In genomic region chr21:42616366-42617340, GRCh38 we compare ENCODE assay signal across 12 cellular contexts. TPM values are rescaled to one million over a fixed set of nuclear protein-coding genes. Genes with fewer than 3 reads are reported as not detected.
DNase-seq lines count a peak whose midpoint lies in the region; ATAC-seq, FAIRE-seq and TF ChIP-seq lines count a peak whose summit lies in the region.
"Had no signal": no experiment of that assay in that cellular context is flagged by ENCODE, and none has a peak within 500 bp of the region (broad histone marks: within the 10 kb centered on the region; RNA-seq: fewer than 3 reads in every experiment).

No MANE protein-coding gene starts in this region.

- CTCF ChIA-PET in WTC11 (lab: Charles Lee), result interaction anchor here (0.9 to 1.4 kb wide), 2 partner anchors 16 to 23 kb away, joined by 3 to 12 read pairs; no protein-coding TSS in a partner anchor

- H3K27me3 Mint-ChIP-seq in WTC11 (ENCODE audit: low read depth), result peaks cover 17% of the 10 kb centered on the region

- H2AFZ ChIP-seq in keratinocyte (ENCODE audit: control insufficient read depth, low read length), result no peak overlapping the region

- no peaks in the 10 kb centered on the region for H4K20me1 ChIP-seq in keratinocyte (ENCODE audit: control insufficient read depth, extremely low read depth, insufficient read depth, low read length)

- H3K9me3 ChIP-seq in keratinocyte (ENCODE audit: control insufficient read depth, low read depth, low read length), result no peaks in the 10 kb centered on the region
- H3K9me3 ChIP-seq: SJCRH30 had no signal

- H3K9me3 Mint-ChIP-seq in WTC11, result peaks cover 7% of the 10 kb centered on the region

- peaks cover 37% of the 10 kb centered on the region for H3K27me3 ChIP-seq in keratinocyte (ENCODE audit: control insufficient read depth, extremely low read depth, insufficient read depth, low read length)

- TF ChIP-seq CTCF in WTC11 (IDR thresholded peaks at IDR 0.05) (no peak), keratinocyte (optimal IDR thresholded peaks at IDR 0.05 in 1 of 3, IDR thresholded peaks at IDR 0.05 in 1 of 3, conservative IDR thresholded peaks at IDR 0.05 in 1 of 3; ENCODE audit: extremely low read depth in 1 of 3, insufficient read depth in 2 of 3, low read length in 3 of 3) (no peak)

- DNase-seq in activated T-cell treated with anti-CD3 and anti-CD28 coated beads for 24 hours (ENCODE audit: low read depth), result peak; percentile 21
- no peak for DNase-seq in activated T-cell treated with anti-CD3 and anti-CD28 coated beads, Interleukin-2, amount 50 U/mL, for 1 hour
- no peak for DNase-seq in WTC11 (ENCODE audit: low spot score)
- DNase-seq in keratinocyte (ENCODE audit: low read depth, low spot score), result no peak
- peak; percentile 4 for DNase-seq in stimulated activated naive CD4-positive, alpha-beta T cell treated with Interleukin-2 at 50 U/mL for 16 hours (lab: John Stamatoyannopoulos, UW)
- DNase-seq in foreskin melanocyte, result no peak
- DNase-seq in activated gamma-delta T cell (lab: John Stamatoyannopoulos, UW), result no peak
- DNase-seq in OCI-M2 (lab: John Stamatoyannopoulos, UW; ENCODE audit: unreplicated experiment), result no peak
- DNase-seq: NCI-H1417 treated with DMSO at 0.1 percent for 48 hours, NCI-H82, SJCRH30 had no signal

- POLR2A ChIA-PET in WTC11 (lab: Charles Lee), result no interaction called here

- no peak for ATAC-seq in WTC11
- ATAC-seq: activated naive CD4-positive, alpha-beta T cell treated with anti-CD3 and anti-CD28 coated beads, Interleukin-2, amount 50 U/mL, for 72 hours had no signal

- no peak overlapping the region for H3K9ac ChIP-seq in keratinocyte (ENCODE audit: control insufficient read depth, extremely low read depth, insufficient read depth, low read length)

- H3K9me1 ChIP-seq in keratinocyte (ENCODE audit: control insufficient read depth, extremely low read depth, insufficient read depth, low read length), result no peaks in the 10 kb centered on the region

- H3K79me2 ChIP-seq in keratinocyte (ENCODE audit: control insufficient read depth, insufficient read depth, low read length), result no peaks in the 10 kb centered on the region

- H3K36me3 ChIP-seq in keratinocyte (ENCODE audit: control insufficient read depth in 2 of 2, extremely low read depth in 1 of 2, insufficient read depth in 2 of 2, low read length in 2 of 2), result no peaks in the 10 kb centered on the region
- H3K36me3 ChIP-seq: SJCRH30 had no signal

- FAIRE-seq in keratinocyte (lab: Jason Lieb, UNC), result no peak

- peaks cover 9% of the 10 kb centered on the region; the same call in 1 of the 2 replicates for H3K4me1 Mint-ChIP-seq in WTC11

- H3K4me1 ChIP-seq in keratinocyte (ENCODE audit: control insufficient read depth, extremely low read depth, insufficient read depth, low read length), result peaks cover 14% of the 10 kb centered on the region
- H3K4me1 ChIP-seq: SJCRH30 had no signal

- H3K4me2 ChIP-seq in keratinocyte (ENCODE audit: control insufficient read depth, extremely low read depth, insufficient read depth, low read depth, low read length), result peak overlapping the region; percentile 56

- dilution Hi-C loops in keratinocyte (cut with MboI; ENCODE audit: extremely low pct_ligation_motif_present, low sequenced_read_pairs), result no loop called here

- no peak overlapping the region for H3K4me3 Mint-ChIP-seq in WTC11

- H3K4me3 ChIP-seq in keratinocyte (ENCODE audit: control insufficient read depth in 2 of 3, extremely low read depth in 1 of 3, insufficient read depth in 2 of 3, low read depth in 1 of 3, low read length in 3 of 3), result peak overlapping the region in 1 of 3 experiments; percentile 3
- H3K4me3 ChIP-seq: SJCRH30 had no signal

- peaks cover 4% of the 10 kb centered on the region; the same call in 1 of the 2 replicates for H3K36me3 Mint-ChIP-seq in WTC11

- no peak overlapping the region for H3K27ac Mint-ChIP-seq in WTC11
- H3K27ac Mint-ChIP-seq: activated naive CD4-positive, alpha-beta T cell treated with anti-CD3 and anti-CD28 coated beads, Interleukin-2, amount 50 U/mL, for 72 hours had no signal

- no peak overlapping the region for H3K27ac ChIP-seq in keratinocyte (ENCODE audit: control insufficient read depth, insufficient read depth, low read length)
- H3K27ac ChIP-seq: SJCRH30 had no signal

TF ChIP-seq in WTC11, 78 proteins besides CTCF, POLR2A, EP300 and RAD21:
- 0 out of 2 replicates have a peak, but pooled peaks have one; percentile 19 for TF ChIP-seq MAX (CRISPR knock-in tag; IDR thresholded peaks at IDR 0.05)
- no peak for TF ChIP-seq ZNF219 (CRISPR knock-in tag; IDR thresholded peaks at IDR 0.05; ENCODE audit: borderline replicate concordance)
TF ChIP-seq in WTC11: peak in this region for 1.

RNA-seq across cellular contexts. Expression of gene PDE9A, which starts 36.8 kb away (rescaled TPM):
- 44.8 to 46.3 TPM (median 46.1 TPM) in 3 replicates for total RNA-seq in WTC11 (2021)
- 0.13 to 0.37 TPM (median 0.22 TPM) in 3 replicates for polyA plus RNA-seq in keratinocyte
- polyA plus RNA-seq in keratinocyte (2011; ENCODE audit: low read depth), result 2.0 TPM
- 0.44 and 0.53 TPM in 2 replicates for polyA plus RNA-seq in keratinocyte (2011; cell fraction: cytosol; rRNA removed)
- 0.31 and 0.81 TPM in 2 replicates for polyA plus RNA-seq in keratinocyte (2011; cell fraction: nucleus; rRNA removed)
- polyA plus RNA-seq in keratinocyte (2012; ENCODE audit: low replicate concordance), result 0.29 and 0.63 TPM in 2 replicates
- 0.69 TPM in 1 of 3 replicates, not detected in the others for polyA minus RNA-seq in keratinocyte
- polyA minus RNA-seq in keratinocyte (2011; cell fraction: cytosol; rRNA and poly(A)+ RNA removed), result not detected
- 1.3 TPM in 1 of 2 replicates, not detected in the other for polyA minus RNA-seq in keratinocyte (2011; cell fraction: nucleus; rRNA and poly(A)+ RNA removed)

Comparison
In these comparisons a context has a peak if more than half of its experiments do, and no peak if none do; other contexts are left out.
1. DNase-seq: peak in activated T-cell treated with anti-CD3 and anti-CD28 coated beads for 24 hours (single experiment) and stimulated activated naive CD4-positive, alpha-beta T cell treated with Interleukin-2 at 50 U/mL for 16 hours (single experiment); none in activated T-cell treated with anti-CD3 and anti-CD28 coated beads, Interleukin-2, amount 50 U/mL, for 1 hour (single experiment), WTC11 (single experiment), keratinocyte (single experiment), foreskin melanocyte (single experiment), activated gamma-delta T cell (single experiment) and OCI-M2 (single experiment).